In the genomic region with DNA sequence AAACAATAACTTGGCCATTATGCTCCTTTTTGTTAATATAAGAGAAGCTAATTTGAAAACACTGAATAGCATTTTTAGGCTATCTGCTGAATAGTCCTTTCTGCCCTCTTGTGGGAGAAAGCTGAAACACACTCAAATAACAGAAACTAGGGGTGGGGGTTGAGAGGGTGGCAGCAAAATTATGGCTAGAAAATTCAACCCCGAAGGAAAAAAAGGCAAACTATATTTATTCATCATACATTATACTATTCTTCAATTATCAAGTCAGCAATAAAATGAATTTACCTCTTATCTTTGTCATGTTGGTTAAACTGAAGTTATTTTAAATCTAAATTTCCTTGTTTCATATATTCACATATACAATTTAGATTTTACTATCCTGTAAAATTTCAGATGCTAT, we compare ENCODE assay signal across 8 cellular contexts.
DNase-seq lines count a peak whose midpoint lies in the region; ATAC-seq and TF ChIP-seq lines count a peak whose summit lies in the region.

No MANE protein-coding gene starts in this region.

- H3K4me3 Mint-ChIP-seq in chondrocyte (ENCODE audit: unreplicated experiment): no peak overlapping the region

- H3K27ac Mint-ChIP-seq in chondrocyte (ENCODE audit: unreplicated experiment): no peak overlapping the region

- in situ Hi-C loops in G401 (cut with HindIII; ENCODE audit: low sequenced_read_pairs): no loop called here

- DNase-seq in G401 (ENCODE audit: low spot score): peak; percentile 61
- DNase-seq in HPDE6-E6E7 (ENCODE audit: extremely low spot score): peak; percentile 33
- peak; percentile 35 for DNase-seq in NCI-H82 treated with DMSO at 0.1 percent for 48 hours (lab: John Stamatoyannopoulos, UW; ENCODE audit: unreplicated experiment)
- no peak for DNase-seq in chondrocyte (ENCODE audit: low spot score)
- DNase-seq in medulla oblongata (ENCODE audit: extremely low spot score): peak; percentile 86
- no peak for DNase-seq in activated T-cell treated with anti-CD3 and anti-CD28 coated beads, Interleukin-2, amount 50 U/mL, for 1 hour
- no peak for DNase-seq in ecto neural progenitor cell (ENCODE audit: low spot score)

- no peak for ATAC-seq in GM21737 (IDR thresholded peaks at IDR 0.05; ENCODE audit: unreplicated experiment)

- TF ChIP-seq CTCF in chondrocyte (IDR thresholded peaks at IDR 0.05): peak; percentile 96

- peaks cover 11% of the 10 kb centered on the region for H3K4me1 Mint-ChIP-seq in chondrocyte (ENCODE audit: low read depth)

- H3K9me3 Mint-ChIP-seq in chondrocyte (ENCODE audit: low read depth): no peaks in the 10 kb centered on the region

- H3K27me3 Mint-ChIP-seq in chondrocyte (ENCODE audit: low read depth): no peaks in the 10 kb centered on the region

- H3K36me3 Mint-ChIP-seq in chondrocyte (ENCODE audit: low read depth): no peaks in the 10 kb centered on the region

Comparison
In these comparisons a context has a peak if more than half of its experiments do, and no peak if none do; other contexts are left out.
1. DNase-seq: peak in G401 (single experiment), HPDE6-E6E7 (single experiment), NCI-H82 treated with DMSO at 0.1 percent for 48 hours (single experiment) and medulla oblongata (single experiment); none in chondrocyte (single experiment), activated T-cell treated with anti-CD3 and anti-CD28 coated beads, Interleukin-2, amount 50 U/mL, for 1 hour (single experiment) and ecto neural progenitor cell (single experiment).